28 cellular contexts compared by ENCODE assay signal in genomic region chr7:7223250-7223649, GRCh38.
"Had no signal": no experiment of that assay in that cellular context is flagged by ENCODE, and none has a peak within 500 bp of the region (broad histone marks: within the 10 kb centered on the region; RNA-seq: fewer than 3 reads in every experiment).

No MANE protein-coding gene starts in this region.

- H2AFZ ChIP-seq: parathyroid adenoma had no signal

- H3K9me3 ChIP-seq: esophagus squamous epithelium, neutrophil, thoracic aorta, upper lobe of right lung, uterus had no signal

- H3K4me3 Mint-ChIP-seq: naive thymus-derived CD8-positive, alpha-beta T cell; neural crest cell had no signal

- H3K27me3 Mint-ChIP-seq: naive thymus-derived CD8-positive, alpha-beta T cell; progenitor cell of endocrine pancreas had no signal

- H3K27me3 ChIP-seq: esophagus squamous epithelium, heart right ventricle, left lung, neutrophil, tibial nerve, upper lobe of right lung, uterus had no signal

- H3K4me2 ChIP-seq: smooth muscle cell had no signal

- DNase-seq: dermis blood vessel endothelial cell; effector memory CD4-positive, alpha-beta T cell; erythroblast; esophagus squamous epithelium; foreskin melanocyte; glutamatergic neuron; heart right ventricle; hippocampal formation; left cardiac atrium; left lung; mammary epithelial cell; naive thymus-derived CD8-positive, alpha-beta T cell; stimulated activated CD4-positive, alpha-beta T cell treated with anti-CD3 and anti-CD28 coated beads, Interleukin-12 subunit alpha, Interleukin-12 subunit beta, amount 100 ng/mL, for 4 hours; stimulated activated CD4-positive, alpha-beta T cell treated with anti-CD3 and anti-CD28 coated beads, Interleukin-1b, Interleukin-23, amount 100 ng/mL, for 48 hours; stimulated activated CD4-positive, alpha-beta T cell treated with anti-CD3 and anti-CD28 coated beads, Interleukin-4, amount 100 ng/mL, for 1 hour; stimulated activated CD8-positive, alpha-beta memory T cell treated with anti-CD3 and anti-CD28 coated beads, Interleukin-4, amount 100 ng/mL, for 48 hours; stimulated activated naive CD4-positive, alpha-beta T cell treated with Interleukin-2 at 50 U/mL for 16 hours; upper lobe of right lung; uterus had no signal

- H3K4me3 ChIP-seq: coronary artery, esophagus squamous epithelium, heart right ventricle, left lung, smooth muscle cell, thoracic aorta, tibial nerve, upper lobe of right lung, uterus had no signal

- H3K4me1 ChIP-seq: upper lobe of right lung, uterus had no signal

- H3K27ac Mint-ChIP-seq: progenitor cell of endocrine pancreas had no signal

- H3K9ac ChIP-seq: parathyroid adenoma had no signal

- H3K36me3 ChIP-seq: left lung, neutrophil, thoracic aorta, upper lobe of right lung, uterus had no signal

- H3K27ac ChIP-seq: coronary artery, esophagus squamous epithelium, heart right ventricle, left lung, neutrophil, parathyroid adenoma, thoracic aorta, tibial nerve, upper lobe of right lung, uterus had no signal

- ATAC-seq: heart right ventricle; left cardiac atrium; left lung; naive thymus-derived CD8-positive, alpha-beta T cell; sciatic nerve; upper lobe of right lung had no signal
